Comparison of ENCODE assay signal across 8 cellular contexts in genomic region chr4:88033309-88033708, GRCh38. TPM values are rescaled to one million over a fixed set of nuclear protein-coding genes. Genes with fewer than 3 reads are reported as not detected.
DNase-seq lines count a peak whose midpoint lies in the region; ATAC-seq, FAIRE-seq and TF ChIP-seq lines count a peak whose summit lies in the region.

No MANE protein-coding gene starts in this region.

- no peaks in the 10 kb centered on the region for H3K4me1 ChIP-seq in suprapubic skin

- intact Hi-C loops in CD14-positive monocyte (cut with micrococcal nuclease) (loop anchor here (5.0 to 10.0 kb wide), 2 partner anchors 179 to 481 kb away; no protein-coding TSS in a partner anchor), MCF 10A (cut with micrococcal nuclease) (loop anchor here (1.0 to 10.0 kb wide), 3 partner anchors 179 to 481 kb away; partner anchors contain the start of gene HERC5)

- POLR2A ChIA-PET in MCF 10A (lab: Yijun Ruan, JAX) = interaction anchor here (0.6 to 2.1 kb wide), 6 partner anchors 9 to 1891 kb away, joined by 3 to 11 read pairs (median 6); no protein-coding TSS in a partner anchor

- H3K4me1 Mint-ChIP-seq in CD14-positive monocyte (peaks cover 14% of the 10 kb centered on the region), MCF 10A (ENCODE audit: insufficient read depth, unreplicated experiment) (peaks cover 10% of the 10 kb centered on the region)

- H3K27me3 ChIP-seq in suprapubic skin = no peaks in the 10 kb centered on the region

- no peaks in the 10 kb centered on the region for H3K9me3 ChIP-seq in suprapubic skin

- no peak overlapping the region for H3K27ac ChIP-seq in suprapubic skin

- TF ChIP-seq POLR2A in suprapubic skin (IDR thresholded peaks at IDR 0.05) = no peak

- H3K4me3 ChIP-seq in suprapubic skin = no peak overlapping the region

- CTCF ChIA-PET in MCF 10A (lab: Yijun Ruan, JAX) = interaction anchor here (0.6 to 5.4 kb wide), 45 partner anchors 9 to 1433 kb away, joined by 3 to 100 read pairs (median 4); partner anchors contain the start of gene HERC5

- H3K4me3 Mint-ChIP-seq in CD14-positive monocyte = no peak overlapping the region
- H3K4me3 Mint-ChIP-seq in MCF 10A (ENCODE audit: unreplicated experiment) = no peak overlapping the region

- H3K27me3 Mint-ChIP-seq in CD14-positive monocyte (ENCODE audit: low read depth in 3 of 3) = peaks cover 0 to 3% (median 1%) of the 10 kb centered on the region in 3 donors
- no peaks in the 10 kb centered on the region for H3K27me3 Mint-ChIP-seq in MCF 10A (ENCODE audit: insufficient read depth, unreplicated experiment)

- ATAC-seq in GM18498 (IDR thresholded peaks at IDR 0.05; ENCODE audit: unreplicated experiment) (peak; percentile 70), HG03432 (IDR thresholded peaks at IDR 0.05; ENCODE audit: unreplicated experiment) (peak; percentile 82), HG03039 (IDR thresholded peaks at IDR 0.05; ENCODE audit: unreplicated experiment) (no peak)

- FAIRE-seq in RCC 7860 (lab: Jason Lieb, UNC) (peak; percentile 77), islet of Langerhans (lab: Jason Lieb, UNC) (peak; percentile 97)

- peaks cover 36 to 37% of the 10 kb centered on the region in 2 donors for H3K36me3 Mint-ChIP-seq in CD14-positive monocyte
- peaks cover 22% of the 10 kb centered on the region for H3K36me3 Mint-ChIP-seq in MCF 10A (ENCODE audit: insufficient read depth, unreplicated experiment)

- BruUV-seq in MCF 10A (replicated peaks; lab: Mats Ljungman, UMichigan) = no TSS peak

- H3K27ac Mint-ChIP-seq in CD14-positive monocyte (no peak overlapping the region), MCF 10A (ENCODE audit: low read depth, unreplicated experiment) (no peak overlapping the region)

- TF ChIP-seq EP300 in suprapubic skin (IDR thresholded peaks at IDR 0.05) = no peak

- H3K9me3 Mint-ChIP-seq in CD14-positive monocyte = no peaks in the 10 kb centered on the region
- no peaks in the 10 kb centered on the region for H3K9me3 Mint-ChIP-seq in MCF 10A (ENCODE audit: unreplicated experiment)

- DNase-seq in CD14-positive monocyte (ENCODE audit: low spot score) = no peak
- DNase-seq in RCC 7860 (ENCODE audit: low spot score) = peak; percentile 29
- peak; percentile 77 for DNase-seq in MCF 10A (ENCODE audit: unreplicated experiment)
- no peak for DNase-seq in suprapubic skin (ENCODE audit: low spot score in 2 of 2)

- H3K36me3 ChIP-seq in suprapubic skin = peaks cover 30% of the 10 kb centered on the region

- TF ChIP-seq CTCF in CD14-positive monocyte (IDR thresholded peaks at IDR 0.05) (peak; percentile 71), MCF 10A (IDR thresholded peaks at IDR 0.05; ENCODE audit: unreplicated experiment) (peak; percentile 69), suprapubic skin (IDR thresholded peaks at IDR 0.05) (peak; percentile 48 to 60)

RNA-seq across cellular contexts. Expression of gene PKD2, which starts 25.9 kb away (rescaled TPM):
- polyA plus RNA-seq in CD14-positive monocyte = 1 to 10 TPM; 1.2 to 2.4 TPM
- total RNA-seq in MCF 10A (2022) (29.5 and 36.6 TPM in 2 replicates), suprapubic skin (10 to 100 TPM; 10.8 to 36.7 (median 18.2) TPM)

RNA-seq across cellular contexts. Expression of gene SPP1, which starts 57.8 kb away (rescaled TPM):
- not detected for polyA plus RNA-seq in CD14-positive monocyte
- total RNA-seq in MCF 10A (2022) = not detected in 2 replicates
- 10 to 100 TPM in 1 of 4 donors, 1 to 10 TPM in 2, not detected in 1; 2.0 to 11.3 (median 2.9) TPM for total RNA-seq in suprapubic skin

Comparison
In these comparisons a context has a peak if more than half of its experiments do, and no peak if none do; other contexts are left out.
1. DNase-seq: peak in RCC 7860 (single experiment) and MCF 10A (single experiment); none in CD14-positive monocyte (single experiment) and suprapubic skin (0 of 2).
2. Peak in every context shown above with its lines, with median percentiles within 50 percentile points of each other: CTCF ChIP-seq.